33 cellular contexts compared by ENCODE assay signal in the genomic region with DNA sequence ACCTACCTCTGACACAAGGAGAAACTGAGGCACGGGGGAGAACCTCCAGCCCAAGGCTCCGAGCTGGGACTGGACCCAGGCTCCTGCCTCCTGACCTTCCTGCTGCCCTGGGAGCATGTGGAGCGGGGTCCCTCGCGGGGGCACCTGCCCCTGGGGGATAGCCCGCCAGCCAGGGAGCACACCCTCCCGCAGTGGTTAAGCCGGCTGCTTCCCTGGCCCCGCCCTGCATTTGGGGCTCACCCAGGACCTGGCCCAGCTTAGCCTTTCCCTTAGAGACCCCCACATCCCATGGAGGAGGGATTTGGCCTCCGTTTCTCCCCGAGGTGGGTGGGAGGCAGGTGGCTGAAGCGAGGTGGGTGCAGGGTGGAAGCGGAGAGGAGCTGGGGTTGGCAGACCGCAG. TPM values are rescaled to one million over a fixed set of nuclear protein-coding genes. Genes with fewer than 3 reads are reported as not detected.
"Had no signal": no experiment of that assay in that cellular context is flagged by ENCODE, and none has a peak within 500 bp of the region (broad histone marks: within the 10 kb centered on the region; RNA-seq: fewer than 3 reads in every experiment).

No MANE protein-coding gene starts in this region.

- H3K9me3 Mint-ChIP-seq: activated CD4-positive, alpha-beta memory T cell treated with anti-CD3 and anti-CD28 coated beads for 36 hours; activated naive CD4-positive, alpha-beta T cell treated with anti-CD3 and anti-CD28 coated beads for 36 hours; activated naive CD4-positive, alpha-beta T cell treated with anti-CD3 and anti-CD28 coated beads, Interleukin-2, amount 50 U/mL, for 24 hours; activated naive CD8-positive, alpha-beta T cell treated with anti-CD3 and anti-CD28 coated beads for 36 hours; activated naive CD8-positive, alpha-beta T cell treated with anti-CD3 and anti-CD28 coated beads, Interleukin-2, amount 50 U/mL, for 24 hours; activated T-helper 1 cell treated with anti-CD3 and anti-CD28 coated beads, Interleukin-12 subunit alpha, Interleukin-12 subunit beta, Interleukin-2, Interleukin-4 antibody, amounts not matched to agents 30 ng/mL and 10 ng/mL and 1 ng/mL, durations not matched to agents 14 hours and 24 hours and 36 hours; activated T-helper 2 cell treated with anti-CD3 and anti-CD28 coated beads, Interferon-gamma antibody, Interleukin-2, Interleukin-4, amounts not matched to agents 10 μg/mL and 5 μg/mL and 100 μg/mL, durations not matched to agents 14 hours and 24 hours and 36 hours; effector memory CD8-positive, alpha-beta T cell had no signal

- H3K4me1 ChIP-seq: foreskin keratinocyte had no signal

- H3K4me3 Mint-ChIP-seq: activated CD4-positive, alpha-beta memory T cell treated with anti-CD3 and anti-CD28 coated beads for 36 hours; activated CD8-positive, alpha-beta T cell treated with anti-CD3 and anti-CD28 coated beads, Interleukin-2, amount 10 ng/mL, durations not matched to agents 7 days and 5 days; activated naive CD4-positive, alpha-beta T cell treated with anti-CD3 and anti-CD28 coated beads for 36 hours; activated naive CD8-positive, alpha-beta T cell treated with anti-CD3 and anti-CD28 coated beads for 36 hours; activated naive CD8-positive, alpha-beta T cell treated with anti-CD3 and anti-CD28 coated beads, Interleukin-2, amount 50 U/mL, for 24 hours had no signal

- H3K27me3 Mint-ChIP-seq: activated naive CD4-positive, alpha-beta T cell treated with anti-CD3 and anti-CD28 coated beads, Interleukin-2, amount 50 U/mL, for 24 hours had no signal

- H3K27ac Mint-ChIP-seq: activated CD4-positive, alpha-beta memory T cell treated with anti-CD3 and anti-CD28 coated beads for 36 hours; activated CD8-positive, alpha-beta memory T cell treated with anti-CD3 and anti-CD28 coated beads, Interleukin-2, amount 10 ng/mL, durations not matched to agents 7 days and 5 days; activated CD8-positive, alpha-beta T cell treated with anti-CD3 and anti-CD28 coated beads, Interleukin-2, amount 10 ng/mL, durations not matched to agents 7 days and 5 days; activated naive CD4-positive, alpha-beta T cell treated with anti-CD3 and anti-CD28 coated beads for 36 hours; activated naive CD4-positive, alpha-beta T cell treated with anti-CD3 and anti-CD28 coated beads, Interleukin-2, amount 50 U/mL, for 24 hours; activated naive CD8-positive, alpha-beta T cell treated with anti-CD3 and anti-CD28 coated beads for 36 hours; activated naive CD8-positive, alpha-beta T cell treated with anti-CD3 and anti-CD28 coated beads, Interleukin-2, amount 50 U/mL, for 24 hours; activated T-helper 1 cell treated with anti-CD3 and anti-CD28 coated beads, Interleukin-12 subunit alpha, Interleukin-12 subunit beta, Interleukin-2, Interleukin-4 antibody, amounts not matched to agents 30 ng/mL and 10 ng/mL and 1 ng/mL, durations not matched to agents 14 hours and 24 hours and 36 hours; activated T-helper 2 cell treated with anti-CD3 and anti-CD28 coated beads, Interferon-gamma antibody, Interleukin-2, Interleukin-4, amounts not matched to agents 10 μg/mL and 5 μg/mL and 100 μg/mL, durations not matched to agents 14 hours and 24 hours and 36 hours; effector memory CD8-positive, alpha-beta T cell had no signal

- H3K36me3 ChIP-seq: adrenal gland, esophagus muscularis mucosa, gastroesophageal sphincter, heart right ventricle had no signal

- H3K27ac ChIP-seq: adrenal gland, body of pancreas, esophagus muscularis mucosa, foreskin keratinocyte, gastroesophageal sphincter, heart right ventricle, hepatocyte had no signal

- H3K36me3 Mint-ChIP-seq: activated CD4-positive, alpha-beta memory T cell treated with anti-CD3 and anti-CD28 coated beads for 36 hours; activated CD8-positive, alpha-beta memory T cell treated with anti-CD3 and anti-CD28 coated beads, Interleukin-2, amount 10 ng/mL, durations not matched to agents 7 days and 5 days; activated naive CD4-positive, alpha-beta T cell treated with anti-CD3 and anti-CD28 coated beads, Interleukin-2, amount 50 U/mL, for 24 hours; activated naive CD8-positive, alpha-beta T cell treated with anti-CD3 and anti-CD28 coated beads for 36 hours had no signal

- ATAC-seq: activated CD8-positive, alpha-beta memory T cell treated with anti-CD3 and anti-CD28 coated beads, Interleukin-2, amount 10 ng/mL, durations not matched to agents 7 days and 5 days; activated CD8-positive, alpha-beta T cell treated with anti-CD3 and anti-CD28 coated beads, Interleukin-2, amount 10 ng/mL, durations not matched to agents 7 days and 5 days; activated naive CD8-positive, alpha-beta T cell treated with anti-CD3 and anti-CD28 coated beads, Interleukin-2, amount 50 U/mL, for 24 hours; body of pancreas; effector memory CD8-positive, alpha-beta T cell; foreskin keratinocyte; gastroesophageal sphincter; heart right ventricle had no signal

- DNase-seq: activated CD4-positive, alpha-beta T cell treated with anti-CD3 and anti-CD28 coated beads for 1 hour; activated CD4-positive, alpha-beta T cell treated with anti-CD3 and anti-CD28 coated beads for 4 hours; activated CD8-positive, alpha-beta memory T cell treated with anti-CD3 and anti-CD28 coated beads, Interleukin-2, amount 10 ng/mL, durations not matched to agents 7 days and 5 days; activated CD8-positive, alpha-beta memory T cell treated with anti-CD3 and anti-CD28 coated beads, Interleukin-2, amount 50 U/mL, for 4 hours; activated CD8-positive, alpha-beta T cell treated with anti-CD3 and anti-CD28 coated beads, Interleukin-2, amount 10 ng/mL, durations not matched to agents 7 days and 5 days; activated effector memory CD4-positive, alpha-beta T cell treated with anti-CD3 and anti-CD28 coated beads, Interleukin-2, amount 50 U/mL, for 16 hours; activated naive CD8-positive, alpha-beta T cell treated with anti-CD3 and anti-CD28 coated beads for 36 hours; activated naive CD8-positive, alpha-beta T cell treated with anti-CD3 and anti-CD28 coated beads, Interleukin-2, amount 50 U/mL, for 24 hours; activated T-cell treated with anti-CD3 and anti-CD28 coated beads, Interleukin-2, amount 50 U/mL, for 1 hour; activated T-cell treated with anti-CD3 and anti-CD28 coated beads, Interleukin-2, amount 50 U/mL, for 48 hours; amygdala; caudate nucleus; cortex of kidney; dermis blood vessel endothelial cell; effector CD4-positive, alpha-beta T cell; effector memory CD8-positive, alpha-beta T cell; erythroblast; foreskin keratinocyte; heart right ventricle; T-helper 2 cell had no signal

- H3K4me3 ChIP-seq: adrenal gland, body of pancreas, esophagus muscularis mucosa, gastroesophageal sphincter, heart right ventricle, hepatocyte had no signal

- H2AFZ ChIP-seq: hepatocyte had no signal

- FAIRE-seq: colon had no signal

- H3K79me2 ChIP-seq: hepatocyte had no signal

- H3K27me3 ChIP-seq: hepatocyte had no signal

- H3K9me3 ChIP-seq: adrenal gland, body of pancreas, esophagus muscularis mucosa, gastroesophageal sphincter, heart right ventricle had no signal

- H3K4me2 ChIP-seq: hepatocyte had no signal

RNA-seq across cellular contexts. Expression of gene CDH15, which starts 1.8 kb away (rescaled TPM):
- total RNA-seq: activated CD4-positive, alpha-beta memory T cell treated with anti-CD3 and anti-CD28 coated beads for 36 hours; activated CD8-positive, alpha-beta memory T cell treated with anti-CD3 and anti-CD28 coated beads for 36 hours; activated CD8-positive, alpha-beta memory T cell treated with anti-CD3 and anti-CD28 coated beads, Interleukin-2, amount 10 ng/mL, durations not matched to agents 7 days and 5 days; activated CD8-positive, alpha-beta T cell treated with anti-CD3 and anti-CD28 coated beads, Interleukin-2, amount 10 ng/mL, durations not matched to agents 7 days and 5 days; activated naive CD4-positive, alpha-beta T cell treated with anti-CD3 and anti-CD28 coated beads for 36 hours; activated naive CD8-positive, alpha-beta T cell treated with anti-CD3 and anti-CD28 coated beads for 36 hours; activated T-helper 1 cell treated with anti-CD3 and anti-CD28 coated beads, Interleukin-12 subunit alpha, Interleukin-12 subunit beta, Interleukin-2, Interleukin-4 antibody, amounts not matched to agents 30 ng/mL and 10 ng/mL and 1 ng/mL, durations not matched to agents 14 hours and 24 hours and 36 hours; activated T-helper 2 cell treated with anti-CD3 and anti-CD28 coated beads, Interferon-gamma antibody, Interleukin-2, Interleukin-4, amounts not matched to agents 10 μg/mL and 5 μg/mL and 100 μg/mL, durations not matched to agents 14 hours and 24 hours and 36 hours; dermis blood vessel endothelial cell; foreskin keratinocyte had no signal

RNA-seq across cellular contexts. Expression of gene SLC22A31, which starts 30.6 kb away (rescaled TPM):
- total RNA-seq: activated CD8-positive, alpha-beta memory T cell treated with anti-CD3 and anti-CD28 coated beads for 36 hours; activated CD8-positive, alpha-beta memory T cell treated with anti-CD3 and anti-CD28 coated beads, Interleukin-2, amount 10 ng/mL, durations not matched to agents 7 days and 5 days; activated CD8-positive, alpha-beta T cell treated with anti-CD3 and anti-CD28 coated beads, Interleukin-2, amount 10 ng/mL, durations not matched to agents 7 days and 5 days; activated naive CD8-positive, alpha-beta T cell treated with anti-CD3 and anti-CD28 coated beads for 36 hours; dermis blood vessel endothelial cell; foreskin keratinocyte; gastroesophageal sphincter; glomerular endothelial cell had no signal
